In the genomic region with DNA sequence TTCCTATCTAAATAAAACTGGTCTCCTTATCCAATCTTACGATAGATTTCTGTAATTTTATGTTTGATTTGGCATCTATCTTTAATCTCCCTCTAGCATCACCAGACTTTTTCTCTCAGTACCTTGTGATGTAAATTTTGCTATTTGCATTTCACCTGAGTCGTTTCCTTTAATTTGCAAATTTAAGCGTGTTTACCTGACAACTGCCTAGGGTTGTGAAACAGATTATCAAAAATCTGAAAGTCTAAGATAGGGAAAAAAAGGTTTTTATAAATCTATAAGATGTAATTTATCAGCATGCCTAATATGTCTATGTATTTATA, we compare ENCODE assay signal across 27 cellular contexts. TPM values are rescaled to one million over a fixed set of nuclear protein-coding genes. Genes with fewer than 3 reads are reported as not detected.
A peak's percentile ranks its signal among the peaks of the same experiment; 100 is the strongest.
DNase-seq lines count a peak whose midpoint lies in the region; ATAC-seq, FAIRE-seq and TF ChIP-seq lines count a peak whose summit lies in the region.
"Had no signal": no experiment of that assay in that cellular context is flagged by ENCODE, and none has a peak within 500 bp of the region (broad histone marks: within the 10 kb centered on the region; RNA-seq: fewer than 3 reads in every experiment).

No MANE protein-coding gene starts in this region.

- TF ChIP-seq POLR2A in H1 (IDR thresholded peaks at IDR 0.05; ENCODE audit: control extremely low read depth in 1 of 2, low read depth in 2 of 2, low read length in 2 of 2): peak in 1 of 2 experiments; percentile 20; a peak in 1 of 3 replicates
- no peak for TF ChIP-seq POLR2A in esophagus muscularis mucosa (IDR thresholded peaks at IDR 0.05; ENCODE audit: low read depth)

- POLR2A ChIA-PET in H1 (lab: Charles Lee; ENCODE audit: partially characterized antibody): interaction anchor here (0.6 to 8.2 kb wide), 15 partner anchors 8 to 498 kb away, joined by 3 to 68 read pairs (median 8); partner anchors contain the start of gene YTHDC1

- peaks cover 15 to 19% of the 10 kb centered on the region in 2 donors for H3K27me3 Mint-ChIP-seq in effector memory CD8-positive, alpha-beta T cell

- H3K4me3 ChIP-seq in HUES64 (ENCODE audit: low read length): peak overlapping the region; percentile 54
- peak overlapping the region; percentile 26 to 65 (median 48); a peak in 7 of 8 replicates for H3K4me3 ChIP-seq in H1 (ENCODE audit: extremely low read depth in 1 of 4, insufficient read depth in 2 of 4, low read depth in 3 of 4, low read length in 4 of 4)
- peak overlapping the region; percentile 70 for H3K4me3 ChIP-seq in iPS-20b (ENCODE audit: low read length)
- H3K4me3 ChIP-seq in esophagus muscularis mucosa: no peak overlapping the region
- H3K4me3 ChIP-seq: HAP-1, SJSA1 had no signal

- H3K4me1 Mint-ChIP-seq in effector memory CD8-positive, alpha-beta T cell (ENCODE audit: low read depth in 2 of 2): no peaks in the 10 kb centered on the region
- H3K4me1 Mint-ChIP-seq: B cell had no signal

- no peaks in the 10 kb centered on the region; a peak in 1 of 4 replicates for H3K79me2 ChIP-seq in H1 (ENCODE audit: control insufficient read depth in 1 of 2, insufficient read depth in 2 of 2, low read length in 2 of 2)

- H3K79me1 ChIP-seq in H1 (ENCODE audit: low read depth, low read length): no peaks in the 10 kb centered on the region

- H4K20me1 ChIP-seq in H1 (replicated peaks in 1 of 2; ENCODE audit: control insufficient read depth in 1 of 2, insufficient read depth in 2 of 2, low read length in 2 of 2): no peaks in the 10 kb centered on the region

- intact Hi-C loops in esophagus muscularis mucosa (cut with DNase I): no loop called here

- FAIRE-seq in H1 (lab: Jason Lieb, UNC): peak; percentile 24
- FAIRE-seq: GM18507 had no signal

- no peaks in the 10 kb centered on the region; the same call in 1 of the 2 replicates for H3K23me2 ChIP-seq in H1 (ENCODE audit: low read depth, low read length)

- peak overlapping the region; percentile 53; the same call in 1 of the 2 replicates for H3K18ac ChIP-seq in H1 (ENCODE audit: extremely low read depth, low read length)

- peak overlapping the region; percentile 75 for H4K5ac ChIP-seq in H1 (ENCODE audit: insufficient read length, low read depth, low read length)

- no peak overlapping the region for H2AK5ac ChIP-seq in H1 (ENCODE audit: low read depth, low read length)

- no peak overlapping the region for H3K4me3 Mint-ChIP-seq in effector memory CD8-positive, alpha-beta T cell
- H3K4me3 Mint-ChIP-seq: B cell, HFFc6 had no signal

- no peak overlapping the region for H2BK15ac ChIP-seq in H1 (ENCODE audit: low read length)

- H2AFZ ChIP-seq in H1 (ENCODE audit: low read length): no peak overlapping the region

- H2BK20ac ChIP-seq in H1 (ENCODE audit: low read length): no peak overlapping the region

- H3K23ac ChIP-seq in H1 (ENCODE audit: insufficient read length): no peak overlapping the region

- no peak overlapping the region for H3K56ac ChIP-seq in H1 (replicated peaks; ENCODE audit: insufficient read length, low read depth, low read length)

- TF ChIP-seq RAD21 in H1 (IDR thresholded peaks at IDR 0.05 in 1 of 2, conservative IDR thresholded peaks at IDR 0.05 in 1 of 2; ENCODE audit: low read depth in 2 of 2, low read length in 2 of 2): no peak

- peak overlapping the region; percentile 99 for H3K4ac ChIP-seq in H1 (replicated peaks; ENCODE audit: insufficient read length, low read depth, low read length)

- H3K36me3 Mint-ChIP-seq in effector memory CD8-positive, alpha-beta T cell (ENCODE audit: insufficient read depth): no peaks in the 10 kb centered on the region

- TF ChIP-seq CTCF in H1 (IDR thresholded peaks at IDR 0.05; ENCODE audit: control extremely low read depth in 1 of 3, insufficient read depth in 1 of 3, low read depth in 1 of 3, low read length in 3 of 3) (no peak), esophagus muscularis mucosa (IDR thresholded peaks at IDR 0.05) (no peak)

- DNase-seq in H1 (ENCODE audit: low read depth in 1 of 2, low spot score in 2 of 2): no peak
- no peak for DNase-seq in NCI-H2029 (lab: John Stamatoyannopoulos, UW)
- DNase-seq in globus pallidus (ENCODE audit: low spot score): no peak
- no peak for DNase-seq in effector memory CD8-positive, alpha-beta T cell
- no peak for DNase-seq in esophagus muscularis mucosa (ENCODE audit: extremely low spot score)
- DNase-seq: Calu3, DMS153, DND-41, HFFc6, Karpas-422, NCI-H1092 treated with DMSO at 0.1 percent for 48 hours, NCI-H1436, NCI-H187 treated with DMSO at 0.1 percent for 48 hours, NCI-H2107, NCI-H446, NCI-H524 treated with DMSO at 0.1 percent for 48 hours, Right ventricle myocardium superior, RPMI8226 had no signal

- H3K9me3 ChIP-seq in ES-I3 (ENCODE audit: control insufficient read depth, insufficient read depth, low read length) (no peaks in the 10 kb centered on the region; the same call in 1 of the 2 replicates), HUES64 (ENCODE audit: insufficient read depth, low read depth, low read length) (no peaks in the 10 kb centered on the region), H1 (ENCODE audit: insufficient read depth in 2 of 2, low read depth in 1 of 2, low read length in 1 of 2) (no peaks in the 10 kb centered on the region), iPS-20b (ENCODE audit: insufficient read depth, low read depth, low read length) (no peaks in the 10 kb centered on the region), esophagus muscularis mucosa (no peaks in the 10 kb centered on the region)
- H3K9me3 ChIP-seq: HAP-1, SJSA1 had no signal

- H2BK5ac ChIP-seq in H1 (ENCODE audit: low read depth, low read length): peak overlapping the region; percentile 87

- peaks cover 36% of the 10 kb centered on the region for H3K4me1 ChIP-seq in ES-I3 (ENCODE audit: insufficient read depth, low read length)
- peaks cover 62% of the 10 kb centered on the region for H3K4me1 ChIP-seq in HUES64 (ENCODE audit: insufficient read depth, low read length)
- H3K4me1 ChIP-seq in H1 (replicated peaks in 1 of 4; ENCODE audit: control insufficient read depth in 3 of 4, insufficient read depth in 4 of 4, low read length in 3 of 4): peaks cover 12 to 30% (median 21%) of the 10 kb centered on the region in 4 experiments
- H3K4me1 ChIP-seq in iPS-20b (ENCODE audit: insufficient read depth, low read length): peaks cover 35% of the 10 kb centered on the region
- H3K4me1 ChIP-seq in esophagus muscularis mucosa: no peaks in the 10 kb centered on the region
- H3K4me1 ChIP-seq: SJSA1 had no signal

- peak overlapping the region; percentile 79 for H4K91ac ChIP-seq in H1 (replicated peaks; ENCODE audit: insufficient read length, low read length)

- H3K27me3 ChIP-seq in HUES64 (ENCODE audit: insufficient read depth, low read length): no peaks in the 10 kb centered on the region
- H3K27me3 ChIP-seq in H1 (replicated peaks in 1 of 4; ENCODE audit: control insufficient read depth in 3 of 4, extremely low read depth in 1 of 4, insufficient read depth in 3 of 4, low read length in 3 of 4): peaks cover 0 to 1% (median 0%) of the 10 kb centered on the region in 4 experiments; a peak in 1 of 7 replicates
- H3K27me3 ChIP-seq in iPS-20b (ENCODE audit: insufficient read depth, low read length): no peaks in the 10 kb centered on the region
- H3K27me3 ChIP-seq in esophagus muscularis mucosa: peaks cover 0 to 7% (median 0%) of the 10 kb centered on the region in 4 donors
- H3K27me3 ChIP-seq: SJSA1 had no signal

- peak overlapping the region; percentile 91 for H2BK120ac ChIP-seq in H1 (replicated peaks; ENCODE audit: low read depth, low read length)

- H3K9ac ChIP-seq in ES-I3 (ENCODE audit: low read depth, low read length) (peak overlapping the region; percentile 57), HUES64 (ENCODE audit: low read depth, low read length) (peak overlapping the region; percentile 97), H1 (replicated peaks in 1 of 4; ENCODE audit: extremely low read depth in 1 of 4, low read depth in 3 of 4, low read length in 3 of 4) (peak overlapping the region; percentile 14 to 80 (median 62)), iPS-20b (ENCODE audit: low read depth, low read length) (peak overlapping the region; percentile 97)

- H3K4me2 ChIP-seq in H1 (ENCODE audit: insufficient read depth in 1 of 2, low read depth in 2 of 2, low read length in 2 of 2): peak overlapping the region; percentile 89 to 90

- H3K36me3 ChIP-seq in ES-I3 (ENCODE audit: insufficient read depth, low read length): 0 out of 2 replicates have a peak, but pooled peaks cover 5% of the 10 kb centered on the region
- no peaks in the 10 kb centered on the region for H3K36me3 ChIP-seq in HUES64 (ENCODE audit: insufficient read depth, low read length)
- H3K36me3 ChIP-seq in H1 (ENCODE audit: control insufficient read depth in 2 of 4, insufficient read depth in 4 of 4, low read length in 3 of 4): peaks cover 0 to 6% (median 0%) of the 10 kb centered on the region in 4 experiments; a peak in 1 of 8 replicates
- H3K36me3 ChIP-seq in iPS-20b (ENCODE audit: insufficient read depth, low read depth, low read length): peaks cover 4% of the 10 kb centered on the region; the same call in 1 of the 2 replicates
- H3K36me3 ChIP-seq in esophagus muscularis mucosa: no peaks in the 10 kb centered on the region
- H3K36me3 ChIP-seq: HAP-1, SJSA1 had no signal

- H4K8ac ChIP-seq in H1 (ENCODE audit: extremely low read depth, insufficient read depth, low read length): no peak overlapping the region

- CTCF ChIA-PET in H1 (lab: Charles Lee; ENCODE audit: partially characterized antibody): interaction anchor here (3.2 kb wide), 1 partner anchor 32 kb away, joined by 12 read pairs; no protein-coding TSS in a partner anchor

- TF ChIP-seq EP300 in H1 (IDR thresholded peaks at IDR 0.05; ENCODE audit: borderline replicate concordance in 1 of 2, low read depth in 2 of 2, low read length in 2 of 2) (peak in 1 of 2 experiments; percentile 50; a peak in 1 of 3 replicates), esophagus muscularis mucosa (IDR thresholded peaks at IDR 0.05) (no peak)

- no peak overlapping the region for H3K14ac ChIP-seq in H1 (ENCODE audit: insufficient read length)

- H2BK12ac ChIP-seq in H1 (ENCODE audit: low read depth, low read length): no peak overlapping the region

- H3K27ac Mint-ChIP-seq in effector memory CD8-positive, alpha-beta T cell: no peak overlapping the region
- H3K27ac Mint-ChIP-seq: B cell, HFFc6 had no signal

- H3K27ac ChIP-seq in HUES64 (ENCODE audit: low read depth, low read length) (peak overlapping the region; percentile 100), H1 (ENCODE audit: low read depth, low read length) (peak overlapping the region; percentile 95), iPS-20b (ENCODE audit: low read length) (peak overlapping the region; percentile 87), esophagus muscularis mucosa (replicated peaks in 1 of 4) (no peak overlapping the region)
- H3K27ac ChIP-seq: 22Rv1, SJSA1 had no signal

- WGBS in HUES64: 8% methylated on average over 2 of the region's 3 CpGs
- 0% methylated on average over 3 of the region's 3 CpGs; no CpG with 5 or more reads in 1 of the 2 experiments for WGBS in H1 (ENCODE audit: extremely low coverage in 1 of 2, insufficient coverage in 1 of 2, insufficient read length in 1 of 2, insufficient replicate concordance in 2 of 2, low coverage in 1 of 2, low lambda C conversion rate in 2 of 2, missing lambda C conversion rate in 1 of 2), 2 experiments
- WGBS in esophagus muscularis mucosa: 58% methylated on average over 3 of the region's 3 CpGs

- ATAC-seq in effector memory CD8-positive, alpha-beta T cell (replicated peaks): no peak

- no peaks in the 10 kb centered on the region for H3K9me3 Mint-ChIP-seq in effector memory CD8-positive, alpha-beta T cell
- H3K9me3 Mint-ChIP-seq: HFFc6 had no signal

RNA-seq across cellular contexts. Expression of gene TMPRSS11E, which starts 39.4 kb away (rescaled TPM):
- 1.8 TPM for polyA plus RNA-seq in HUES64 (2013, experiment 1 of 2)
- 2.0 TPM for polyA plus RNA-seq in HUES64 (2013, experiment 2 of 2)
- 0.71 and 0.96 TPM in 2 replicates for total RNA-seq in H1 (2021; fragmentation: NEBNext Ultra II Directional; extraction: Animal tissue kit (Norgen Biotek cat#: 25700))
- polyA plus RNA-seq in H1 (2011; rRNA removed): 0.25 and 0.38 TPM in 2 replicates
- polyA plus RNA-seq in H1 (2011; cell fraction: cytosol; rRNA removed): 0.54 TPM
- 0.29 TPM for polyA plus RNA-seq in H1 (2011; cell fraction: nucleus; rRNA removed)
- polyA plus RNA-seq in H1 (2012, experiment 1 of 2): 0.28 to 0.79 TPM (median 0.46 TPM) in 4 replicates
- polyA plus RNA-seq in H1 (2012, experiment 2 of 2): not detected
- 1.8 TPM for polyA plus RNA-seq in H1 (2013, experiment 1 of 2)
- 1.7 TPM for polyA plus RNA-seq in H1 (2013, experiment 2 of 2)
- polyA minus RNA-seq in H1 (2011; rRNA and poly(A)+ RNA removed): 0.85 and 1.2 TPM in 2 replicates
- polyA minus RNA-seq in H1 (2011; cell fraction: cytosol; rRNA and poly(A)+ RNA removed): 1.2 TPM
- 1.2 TPM for polyA minus RNA-seq in H1 (2011; cell fraction: nucleus; rRNA and poly(A)+ RNA removed)
- under 1 TPM in 1 of 4 donors, not detected in 3; 0.42 TPM for total RNA-seq in esophagus muscularis mucosa
- total RNA-seq: B cell, Calu3, HFFc6, M059J, Right ventricle myocardium superior, SJSA1 had no signal

RNA-seq across cellular contexts. Expression of gene YTHDC1, which starts 57.9 kb away (rescaled TPM):
- polyA plus RNA-seq in HUES64 (2013, experiment 1 of 2): 68.3 TPM
- 72.9 TPM for polyA plus RNA-seq in HUES64 (2013, experiment 2 of 2)
- 89.5 and 94.5 TPM in 2 replicates for total RNA-seq in H1 (2021; fragmentation: NEBNext Ultra II Directional; extraction: Animal tissue kit (Norgen Biotek cat#: 25700))
- 25.7 and 30.8 TPM in 2 replicates for polyA plus RNA-seq in H1 (2011; rRNA removed)
- 48.9 TPM for polyA plus RNA-seq in H1 (2011; cell fraction: cytosol; rRNA removed)
- 48.5 TPM for polyA plus RNA-seq in H1 (2011; cell fraction: nucleus; rRNA removed)
- 62.5 to 98.2 TPM (median 70.3 TPM) in 4 replicates for polyA plus RNA-seq in H1 (2012, experiment 1 of 2)
- polyA plus RNA-seq in H1 (2012, experiment 2 of 2): 6.3 TPM
- 64.1 TPM for polyA plus RNA-seq in H1 (2013, experiment 1 of 2)
- 57.2 TPM for polyA plus RNA-seq in H1 (2013, experiment 2 of 2)
- polyA minus RNA-seq in H1 (2011; rRNA and poly(A)+ RNA removed): 45.0 and 55.8 TPM in 2 replicates
- polyA minus RNA-seq in H1 (2011; cell fraction: cytosol; rRNA and poly(A)+ RNA removed): 26.1 TPM
- 109 TPM for polyA minus RNA-seq in H1 (2011; cell fraction: nucleus; rRNA and poly(A)+ RNA removed)
- 10 to 100 TPM; 55.4 to 68.7 (median 61.4) TPM for total RNA-seq in esophagus muscularis mucosa

Comparison
In these comparisons a context has a peak if more than half of its experiments do, and no peak if none do; other contexts are left out.
1. H3K27ac ChIP-seq: peak in HUES64 (single experiment), H1 (single experiment) and iPS-20b (single experiment); none in esophagus muscularis mucosa (0 of 4).
2. H3K4me3 ChIP-seq: peak in HUES64 (single experiment), H1 (4 of 4) and iPS-20b (single experiment); none in esophagus muscularis mucosa (0 of 4).
3. Peak in every context shown above with its lines, with median percentiles within 50 percentile points of each other: H3K9ac ChIP-seq.